Comparison of ENCODE assay signal across 24 cellular contexts in genomic region chr4:127810551-127810950, GRCh38. TPM values are rescaled to one million over a fixed set of nuclear protein-coding genes. Genes with fewer than 3 reads are reported as not detected.
"Had no signal": no experiment of that assay in that cellular context is flagged by ENCODE, and none has a peak within 500 bp of the region (broad histone marks: within the 10 kb centered on the region; RNA-seq: fewer than 3 reads in every experiment).

No MANE protein-coding gene starts in this region.

- DNase-seq: hypothalamus; immature natural killer cell; kidney; left lung; mesendoderm; naive B cell; ovary; stimulated activated CD4-positive, alpha-beta T cell treated with anti-CD3 and anti-CD28 coated beads, Interleukin-12 subunit alpha, Interleukin-12 subunit beta, amount 100 ng/mL, for 4 hours; stimulated activated CD4-positive, alpha-beta T cell treated with anti-CD3 and anti-CD28 coated beads, Interleukin-15, amount 100 ng/mL, for 24 hours; stimulated activated CD4-positive, alpha-beta T cell treated with anti-CD3 and anti-CD28 coated beads, Interleukin-2, amount 100 ng/mL, for 24 hours; stimulated activated CD4-positive, alpha-beta T cell treated with anti-CD3 and anti-CD28 coated beads, Interleukin-4, amount 100 ng/mL, for 1 hour; stimulated activated naive B cell treated with anti-CD40 and anti-IgM and Interleukin-4, amounts not matched to agents 10 μg/mL and 1 μg/mL and 100 μg/mL, for 72 hours; stimulated activated naive CD8-positive, alpha-beta T cell treated with anti-CD3 and anti-CD28 coated beads, Interleukin-15, Interleukin-2, amounts not matched to agents 100 U/mL and 50 U/mL, for 24 hours; stomach; testis; thyroid gland; transverse colon; upper lobe of left lung had no signal

- H3K9me3 ChIP-seq: left lung, ovary, right atrium auricular region, stomach, testis, thyroid gland, transverse colon, upper lobe of left lung, vagina had no signal

- H3K4me3 ChIP-seq: left lung, lung, ovary, right atrium auricular region, skin epidermis, stomach, testis, thyroid gland, transverse colon, upper lobe of left lung, vagina had no signal

- H3K27ac ChIP-seq: left lung, ovary, right atrium auricular region, skin epidermis, stomach, testis, thyroid gland, transverse colon, upper lobe of left lung, vagina had no signal

- H3K27me3 ChIP-seq: left lung, ovary, right atrium auricular region, stomach, testis, thyroid gland, transverse colon, upper lobe of left lung, vagina had no signal

- ATAC-seq: left lung; natural killer cell treated with Interleukin-12 subunit alpha and Interleukin-12 subunit beta and Interleukin-15 and Interleukin-18, amount 100 ng/mL, for 72 hours; sciatic nerve; stimulated activated naive B cell treated with anti-CD40 and anti-IgM and Interleukin-4, amounts not matched to agents 10 μg/mL and 1 μg/mL and 100 μg/mL, for 72 hours; stimulated activated naive CD8-positive, alpha-beta T cell treated with anti-CD3 and anti-CD28 coated beads, Interleukin-15, Interleukin-2, amounts not matched to agents 100 U/mL and 50 U/mL, for 24 hours had no signal

- H3K4me1 ChIP-seq: left lung, right atrium auricular region, stomach, testis, thyroid gland, transverse colon, upper lobe of left lung, vagina had no signal

- H3K36me3 ChIP-seq: left lung, ovary, thyroid gland, upper lobe of left lung, vagina had no signal

RNA-seq across cellular contexts. Expression of gene HSPA4L, which starts 28.4 kb away (rescaled TPM):
- polyA plus RNA-seq: immature natural killer cell had no signal
